In the genomic region with DNA sequence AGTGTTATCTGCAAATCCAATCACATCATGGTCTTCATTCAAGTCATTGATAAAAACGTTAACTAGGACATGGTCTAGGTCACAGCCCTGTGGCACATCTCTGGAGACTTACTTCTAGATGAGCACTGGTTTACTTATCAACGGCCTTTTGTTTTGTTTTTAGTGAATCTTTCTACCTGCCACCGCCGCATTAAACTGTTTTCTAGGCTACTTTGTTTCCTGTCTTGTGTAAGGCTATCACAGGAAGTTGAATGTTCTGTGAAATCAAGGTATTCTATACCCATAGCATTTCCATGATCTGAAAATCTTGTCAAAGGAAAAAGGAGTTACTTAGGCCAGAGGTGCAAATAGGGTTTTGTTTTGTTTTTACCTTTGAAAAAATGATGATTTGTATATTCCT, we compare ENCODE assay signal across 21 cellular contexts. TPM values are rescaled to one million over a fixed set of nuclear protein-coding genes. Genes with fewer than 3 reads are reported as not detected.
DNase-seq lines count a peak whose midpoint lies in the region; ATAC-seq lines count a peak whose summit lies in the region.
"Had no signal": no experiment of that assay in that cellular context is flagged by ENCODE, and none has a peak within 500 bp of the region (broad histone marks: within the 10 kb centered on the region; RNA-seq: fewer than 3 reads in every experiment).

No MANE protein-coding gene starts in this region.

- H3K27me3 ChIP-seq in CD8-positive, alpha-beta memory T cell (ENCODE audit: insufficient read depth, low read length, poor library complexity, severe bottlenecking): no peaks in the 10 kb centered on the region
- H3K27me3 ChIP-seq: BLaER1, esophagus squamous epithelium had no signal

- ATAC-seq in activated T-cell treated with anti-CD3 and anti-CD28 coated beads, Interleukin-2, amount 50 U/mL, for 4 hours: peak; percentile 16 to 27
- ATAC-seq in memory B cell (ENCODE audit: low read depth) (no peak), HG02981 (IDR thresholded peaks at IDR 0.05; ENCODE audit: unreplicated experiment) (no peak)
- ATAC-seq: GM12878; GM23338; stimulated activated effector memory CD8-positive, alpha-beta T cell treated with anti-CD3 and anti-CD28 coated beads, Interleukin-12 subunit alpha, Interleukin-12 subunit beta, amount 100 ng/mL, for 72 hours had no signal

- intact Hi-C loops in activated CD4-positive, alpha-beta memory T cell treated with anti-CD3 and anti-CD28 coated beads for 36 hours (cut with micrococcal nuclease): no loop called here

- DNase-seq in activated T-cell treated with anti-CD3 and anti-CD28 coated beads, Interleukin-2, amount 50 U/mL, for 4 hours: no peak
- no peak for DNase-seq in activated T-cell treated with anti-CD3 and anti-CD28 coated beads, Interleukin-2, amount 50 U/mL, for 1 hour
- DNase-seq in CD8-positive, alpha-beta memory T cell: no peak
- no peak for DNase-seq in activated CD4-positive, alpha-beta memory T cell treated with anti-CD3 and anti-CD28 coated beads for 36 hours
- DNase-seq in memory B cell (ENCODE audit: low spot score in 2 of 2) (no peak), foreskin melanocyte (no peak), NCI-H1417 treated with DMSO at 0.1 percent for 48 hours (lab: John Stamatoyannopoulos, UW) (no peak)
- DNase-seq: activated effector memory CD4-positive, alpha-beta T cell treated with anti-CD3 and anti-CD28 coated beads, Interleukin-2, amount 50 U/mL, for 16 hours; DMS53; esophagus squamous epithelium; KBM-7; NCI-H146; NCI-H2171 treated with DMSO at 0.1 percent for 48 hours; NCI-H526; posterior cingulate gyrus; SIG-M5 had no signal

- peak overlapping the region; percentile 29 for H3K4me3 ChIP-seq in CD8-positive, alpha-beta memory T cell (ENCODE audit: low read length)
- H3K4me3 ChIP-seq: BLaER1, esophagus squamous epithelium, GM12878, GM23338 had no signal

- H3K27ac ChIP-seq in CD8-positive, alpha-beta memory T cell (ENCODE audit: low read depth, low read length): peak overlapping the region; percentile 39
- H3K27ac ChIP-seq: BLaER1, esophagus squamous epithelium had no signal

- no peaks in the 10 kb centered on the region for H3K36me3 ChIP-seq in CD8-positive, alpha-beta memory T cell (ENCODE audit: insufficient read depth, low read length)
- H3K36me3 ChIP-seq: BLaER1, esophagus squamous epithelium had no signal

- no peak overlapping the region for H3K4me3 Mint-ChIP-seq in activated T-cell treated with anti-CD3 and anti-CD28 coated beads, Interleukin-2, amount 50 U/mL, for 4 hours
- peak overlapping the region in 6 of 7 donors; percentile 46 to 83 (median 54) for H3K4me3 Mint-ChIP-seq in CD8-positive, alpha-beta memory T cell
- no peak overlapping the region for H3K4me3 Mint-ChIP-seq in activated CD4-positive, alpha-beta memory T cell treated with anti-CD3 and anti-CD28 coated beads for 36 hours
- H3K4me3 Mint-ChIP-seq in memory B cell: no peak overlapping the region
- H3K4me3 Mint-ChIP-seq: GM23338; stimulated activated effector memory CD8-positive, alpha-beta T cell treated with anti-CD3 and anti-CD28 coated beads, Interleukin-12 subunit alpha, Interleukin-12 subunit beta, amount 100 ng/mL, for 72 hours had no signal

- no peaks in the 10 kb centered on the region for H3K36me3 Mint-ChIP-seq in activated T-cell treated with anti-CD3 and anti-CD28 coated beads, Interleukin-2, amount 50 U/mL, for 4 hours (ENCODE audit: insufficient read depth)
- H3K36me3 Mint-ChIP-seq in CD8-positive, alpha-beta memory T cell: no peaks in the 10 kb centered on the region
- no peaks in the 10 kb centered on the region for H3K36me3 Mint-ChIP-seq in activated CD4-positive, alpha-beta memory T cell treated with anti-CD3 and anti-CD28 coated beads for 36 hours
- no peaks in the 10 kb centered on the region for H3K36me3 Mint-ChIP-seq in memory B cell

- peaks cover 38% of the 10 kb centered on the region for H3K4me1 Mint-ChIP-seq in activated T-cell treated with anti-CD3 and anti-CD28 coated beads, Interleukin-2, amount 50 U/mL, for 4 hours (ENCODE audit: low read depth)
- H3K4me1 Mint-ChIP-seq in CD8-positive, alpha-beta memory T cell: peaks cover 23 to 31% (median 29%) of the 10 kb centered on the region in 3 donors
- H3K4me1 Mint-ChIP-seq in activated CD4-positive, alpha-beta memory T cell treated with anti-CD3 and anti-CD28 coated beads for 36 hours (ENCODE audit: low read depth): peaks cover 40% of the 10 kb centered on the region
- H3K4me1 Mint-ChIP-seq in memory B cell: peaks cover 19% of the 10 kb centered on the region

- no peaks in the 10 kb centered on the region for H3K9me3 Mint-ChIP-seq in activated T-cell treated with anti-CD3 and anti-CD28 coated beads, Interleukin-2, amount 50 U/mL, for 4 hours
- H3K9me3 Mint-ChIP-seq in CD8-positive, alpha-beta memory T cell: no peaks in the 10 kb centered on the region
- H3K9me3 Mint-ChIP-seq in activated CD4-positive, alpha-beta memory T cell treated with anti-CD3 and anti-CD28 coated beads for 36 hours: no peaks in the 10 kb centered on the region
- H3K9me3 Mint-ChIP-seq in memory B cell: no peaks in the 10 kb centered on the region
- H3K9me3 Mint-ChIP-seq: stimulated activated effector memory CD8-positive, alpha-beta T cell treated with anti-CD3 and anti-CD28 coated beads, Interleukin-12 subunit alpha, Interleukin-12 subunit beta, amount 100 ng/mL, for 72 hours had no signal

- H3K4me1 ChIP-seq in CD8-positive, alpha-beta memory T cell (ENCODE audit: insufficient read depth, low read length): peaks cover 21% of the 10 kb centered on the region

- CTCF ChIA-PET in CD8-positive, alpha-beta memory T cell (lab: Charles Lee): no interaction called here
- CTCF ChIA-PET in activated CD4-positive, alpha-beta memory T cell treated with anti-CD3 and anti-CD28 coated beads for 36 hours (lab: Charles Lee): interaction anchor here (0.7 kb wide), 1 partner anchor 89 kb away, joined by 3 read pairs; no protein-coding TSS in a partner anchor

- H3K9me3 ChIP-seq in CD8-positive, alpha-beta memory T cell (ENCODE audit: low read length): no peaks in the 10 kb centered on the region
- H3K9me3 ChIP-seq: BLaER1, esophagus squamous epithelium had no signal

- peak overlapping the region; percentile 58 to 93 (median 91) for H3K27ac Mint-ChIP-seq in CD8-positive, alpha-beta memory T cell
- peak overlapping the region; percentile 76 for H3K27ac Mint-ChIP-seq in activated CD4-positive, alpha-beta memory T cell treated with anti-CD3 and anti-CD28 coated beads for 36 hours
- H3K27ac Mint-ChIP-seq in memory B cell: peak overlapping the region; percentile 91
- H3K27ac Mint-ChIP-seq: GM23338; stimulated activated effector memory CD8-positive, alpha-beta T cell treated with anti-CD3 and anti-CD28 coated beads, Interleukin-12 subunit alpha, Interleukin-12 subunit beta, amount 100 ng/mL, for 72 hours had no signal

- POLR2A ChIA-PET in CD8-positive, alpha-beta memory T cell (lab: Charles Lee): no interaction called here
- POLR2A ChIA-PET in activated CD4-positive, alpha-beta memory T cell treated with anti-CD3 and anti-CD28 coated beads for 36 hours (lab: Charles Lee): no interaction called here

- no peaks in the 10 kb centered on the region for H3K27me3 Mint-ChIP-seq in activated T-cell treated with anti-CD3 and anti-CD28 coated beads, Interleukin-2, amount 50 U/mL, for 4 hours (ENCODE audit: low read depth)
- no peaks in the 10 kb centered on the region for H3K27me3 Mint-ChIP-seq in CD8-positive, alpha-beta memory T cell
- no peaks in the 10 kb centered on the region for H3K27me3 Mint-ChIP-seq in activated CD4-positive, alpha-beta memory T cell treated with anti-CD3 and anti-CD28 coated beads for 36 hours
- H3K27me3 Mint-ChIP-seq in memory B cell: no peaks in the 10 kb centered on the region

RNA-seq across cellular contexts. Expression of a gene that starts 26.9 kb away (rescaled TPM):
- 100 to 1,000 TPM; 118 to 143 (median 136) TPM for total RNA-seq in activated T-cell treated with anti-CD3 and anti-CD28 coated beads, Interleukin-2, amount 50 U/mL, for 4 hours
- total RNA-seq in CD8-positive, alpha-beta memory T cell: 10 to 100 TPM; 26.9 to 27.4 TPM
- 38.9 TPM for polyA plus RNA-seq in CD8-positive, alpha-beta memory T cell
- 100 to 1,000 TPM; 162 to 167 TPM for total RNA-seq in activated CD4-positive, alpha-beta memory T cell treated with anti-CD3 and anti-CD28 coated beads for 36 hours

RNA-seq across cellular contexts. Expression of a gene that starts 45.5 kb away (rescaled TPM):
- 10 to 100 TPM; 47.4 to 51.7 (median 47.5) TPM for total RNA-seq in activated T-cell treated with anti-CD3 and anti-CD28 coated beads, Interleukin-2, amount 50 U/mL, for 4 hours
- total RNA-seq in CD8-positive, alpha-beta memory T cell: 10 to 100 TPM; 48.2 to 51.5 TPM
- polyA plus RNA-seq in CD8-positive, alpha-beta memory T cell: 31.5 TPM
- 10 to 100 TPM; 75.8 to 78.1 TPM for total RNA-seq in activated CD4-positive, alpha-beta memory T cell treated with anti-CD3 and anti-CD28 coated beads for 36 hours

Comparison
In these comparisons a context has a peak if more than half of its experiments do, and no peak if none do; other contexts are left out.
1. ATAC-seq: peak in activated T-cell treated with anti-CD3 and anti-CD28 coated beads, Interleukin-2, amount 50 U/mL, for 4 hours (2 of 2); none in memory B cell (single experiment) and HG02981 (single experiment).
2. H3K4me3 Mint-ChIP-seq: peak in CD8-positive, alpha-beta memory T cell (6 of 7); none in activated T-cell treated with anti-CD3 and anti-CD28 coated beads, Interleukin-2, amount 50 U/mL, for 4 hours (single experiment), activated CD4-positive, alpha-beta memory T cell treated with anti-CD3 and anti-CD28 coated beads for 36 hours (single experiment) and memory B cell (single experiment).
3. RNA of a gene that starts 26.9 kb away (total RNA-seq): 162 to 167 TPM in activated CD4-positive, alpha-beta memory T cell treated with anti-CD3 and anti-CD28 coated beads for 36 hours and 118 to 143 TPM in activated T-cell treated with anti-CD3 and anti-CD28 coated beads, Interleukin-2, amount 50 U/mL, for 4 hours; 26.9 to 27.4 TPM in CD8-positive, alpha-beta memory T cell; every median in the first group is over 4 times any median in the second.
4. Peak in every context shown above with its lines, with median percentiles within 50 percentile points of each other: H3K27ac Mint-ChIP-seq.